Comparison of ENCODE assay signal across 8 cellular contexts in genomic region chr2:111455616-111456015, GRCh38.
A peak's percentile ranks its signal among the peaks of the same experiment; 100 is the strongest.
DNase-seq lines count a peak whose midpoint lies in the region; ATAC-seq, FAIRE-seq and TF ChIP-seq lines count a peak whose summit lies in the region.
"Not testable (repeated sequence)": the region's sequence is repeated elsewhere in the genome, so short reads cannot be mapped to it uniquely, and the experiment has no call there.

No MANE protein-coding gene starts in this region.

- not testable (repeated sequence) for TF ChIP-seq POLR2A in A549 (IDR thresholded peaks at IDR 0.05; ENCODE audit: low read length)

- TF ChIP-seq CTCF in A549 (IDR thresholded peaks at IDR 0.05); Calu3 (IDR thresholded peaks at IDR 0.05; ENCODE audit: unreplicated experiment); MM.1S (IDR thresholded peaks at IDR 0.05; ENCODE audit: low read length); hepatocyte (IDR thresholded peaks at IDR 0.05; ENCODE audit: poor library complexity); nephron (IDR thresholded peaks at IDR 0.05; ENCODE audit: unreplicated experiment in 3 of 3): not testable (repeated sequence)

- not testable (repeated sequence) for H3K27me3 Mint-ChIP-seq in Calu3 (ENCODE audit: unreplicated experiment); nephron (ENCODE audit: low read depth)

- H3K9ac ChIP-seq in MM.1S (ENCODE audit: low read length), result not testable (repeated sequence)

- intact Hi-C loops in Calu3 (cut with micrococcal nuclease; ENCODE audit: unreplicated experiment), result not testable (repeated sequence)

- not testable (repeated sequence) for DNase-seq in A549 (ENCODE audit: low read depth in 1 of 2, low spot score in 1 of 2); Calu3; MM.1S; epithelial cell of prostate (ENCODE audit: low read depth, low spot score); hepatocyte (ENCODE audit: low spot score)
- DNase-seq in amniotic epithelial cell (ENCODE audit: low read depth), result peak; percentile 49

- not testable (repeated sequence) for H3K9me3 Mint-ChIP-seq in Calu3 (ENCODE audit: low read depth, unreplicated experiment); nephron

- not testable (repeated sequence) for H4K20me1 ChIP-seq in MM.1S (ENCODE audit: insufficient read depth, low read length); hepatocyte (ENCODE audit: insufficient read depth, poor library complexity, severe bottlenecking)

- H3K27ac Mint-ChIP-seq in Calu3 (ENCODE audit: unreplicated experiment), result peak overlapping the region; percentile 67
- peak overlapping the region; percentile 77 to 78 (median 78) for H3K27ac Mint-ChIP-seq in nephron

- not testable (repeated sequence) for H3K9me3 ChIP-seq in A549; MM.1S (replicated peaks; ENCODE audit: insufficient read depth, low read length); hepatocyte (ENCODE audit: low read depth)

- H3K9me2 ChIP-seq in MM.1S (replicated peaks; ENCODE audit: insufficient read depth, low read length); hepatocyte (replicated peaks; ENCODE audit: insufficient read depth): not testable (repeated sequence)

- TF ChIP-seq EP300 in A549 (IDR thresholded peaks at IDR 0.05), result not testable (repeated sequence)

- not testable (repeated sequence) for H3K4me3 ChIP-seq in A549; MM.1S (ENCODE audit: low read length); hepatocyte

- not testable (repeated sequence) for H3K36me3 ChIP-seq in MM.1S (replicated peaks; ENCODE audit: insufficient read depth, low read length); hepatocyte (replicated peaks; ENCODE audit: insufficient read depth, low read depth)

- not testable (repeated sequence) for FAIRE-seq in A549 (lab: Jason Lieb, UNC)

- not testable (repeated sequence) for H3K36me3 Mint-ChIP-seq in Calu3 (ENCODE audit: insufficient read depth, unreplicated experiment); nephron (ENCODE audit: low read depth)

- peak overlapping the region; percentile 33; the same call in 1 of the 3 replicates for H3K4me2 ChIP-seq in A549
- H3K4me2 ChIP-seq in MM.1S (ENCODE audit: low read depth, low read length); hepatocyte: not testable (repeated sequence)

- H3K4me3 Mint-ChIP-seq in Calu3 (ENCODE audit: low read depth, unreplicated experiment); nephron: not testable (repeated sequence)

- WGBS in A549 (ENCODE audit: missing lambda C conversion rate), result 84% methylated on average over 3 of the region's 3 CpGs
- WGBS in hepatocyte (ENCODE audit: low lambda C conversion rate, missing lambda C conversion rate), result 65% methylated on average over 3 of the region's 3 CpGs

- CTCF ChIA-PET in A549 (lab: Yijun Ruan, JAX); Calu3 (lab: Charles Lee): not testable (repeated sequence)

- H3K79me2 ChIP-seq in MM.1S (ENCODE audit: low read length), result peaks cover 51% of the 10 kb centered on the region
- not testable (repeated sequence) for H3K79me2 ChIP-seq in hepatocyte

- H3K27ac ChIP-seq in A549, result peak overlapping the region; percentile 30 to 63; a peak in 3 of 6 replicates
- peak overlapping the region; percentile 16; the same call in 1 of the 2 replicates for H3K27ac ChIP-seq in MM.1S (ENCODE audit: low read length)
- H3K27ac ChIP-seq in epithelial cell of prostate, result peak overlapping the region; percentile 43
- H3K27ac ChIP-seq in hepatocyte, result peak overlapping the region; percentile 77

- not testable (repeated sequence) for TF ChIP-seq RAD21 in A549 (conservative IDR thresholded peaks at IDR 0.05 in 1 of 2, IDR thresholded peaks at IDR 0.05 in 1 of 2)

- peaks cover 15% of the 10 kb centered on the region for H3K4me1 ChIP-seq in A549
- H3K4me1 ChIP-seq in MM.1S (ENCODE audit: low read length); hepatocyte (ENCODE audit: insufficient read depth): not testable (repeated sequence)

- not testable (repeated sequence) for H3F3A ChIP-seq in MM.1S (ENCODE audit: insufficient read depth, low read length)

- not testable (repeated sequence) for H2AFZ ChIP-seq in MM.1S (ENCODE audit: low read length); hepatocyte

- ATAC-seq in A549, result not testable (repeated sequence)
- ATAC-seq in SK-N-SH treated with all-trans-retinoic acid at 6 μM for 48 hours, result peak; percentile 73

- not testable (repeated sequence) for BruUV-seq in Calu3 (replicated peaks; lab: Mats Ljungman, UMichigan)

- not testable (repeated sequence) for H3K4me1 Mint-ChIP-seq in Calu3 (ENCODE audit: low read depth, unreplicated experiment); nephron

- H3K27me3 ChIP-seq in MM.1S (replicated peaks; ENCODE audit: insufficient read depth, low read length); hepatocyte: not testable (repeated sequence)

- POLR2A ChIA-PET in A549 (lab: Yijun Ruan, JAX), result not testable (repeated sequence)

TF ChIP-seq in SK-N-SH treated with all-trans-retinoic acid at 6 μM for 48 hours, 23 proteins besides CTCF, POLR2A, EP300 and RAD21:
- peak; percentile 66; the same call in 1 of the 2 replicates for TF ChIP-seq TCF4 (CRISPR knock-in tag; IDR thresholded peaks at IDR 0.05; ENCODE audit: borderline replicate concordance)
- peak; percentile 57; the same call in 1 of the 2 replicates for TF ChIP-seq TSHZ2 (CRISPR knock-in tag; IDR thresholded peaks at IDR 0.05)
- TF ChIP-seq ISL1 (CRISPR knock-in tag; IDR thresholded peaks at IDR 0.05), result 0 out of 2 replicates have a peak, but pooled peaks have one; percentile 13

Comparison
In these comparisons a context has a peak if more than half of its experiments do, and no peak if none do; other contexts are left out.
1. H3K27ac ChIP-seq: peak in every context shown above with its lines; median percentile 77 in hepatocyte; 46 in A549; 43 in epithelial cell of prostate; 16 in MM.1S.